In genomic region chr7:153370092-153370491, GRCh38 we compare ENCODE assay signal across 31 cellular contexts.
"Had no signal": no experiment of that assay in that cellular context is flagged by ENCODE, and none has a peak within 500 bp of the region (broad histone marks: within the 10 kb centered on the region; RNA-seq: fewer than 3 reads in every experiment).

No MANE protein-coding gene starts in this region.

- H3K4me1 Mint-ChIP-seq: activated naive CD8-positive, alpha-beta T cell treated with anti-CD3 and anti-CD28 coated beads for 36 hours; brain; immature natural killer cell; mesothelial cell of epicardium; naive B cell; nephron progenitor cell had no signal

- H3K9ac ChIP-seq: parathyroid adenoma had no signal

- ATAC-seq: activated CD4-positive, CD25-positive, alpha-beta regulatory T cell treated with anti-CD3 and anti-CD28 coated beads, Interleukin-2, amount 50 U/mL, for 24 hours; esophagus mucosa; heart left ventricle; left colon; right cardiac atrium; stimulated activated naive CD8-positive, alpha-beta T cell treated with anti-CD3 and anti-CD28 coated beads, Interleukin-15, Interleukin-2, amounts not matched to agents 100 U/mL and 50 U/mL, for 24 hours had no signal

- DNase-seq: activated CD4-positive, alpha-beta T cell treated with anti-CD3 and anti-CD28 coated beads for 48 hours; activated CD4-positive, alpha-beta T cell treated with anti-CD3 and anti-CD28 coated beads, Interleukin-2, amount 50 U/mL, for 48 hours; activated CD8-positive, alpha-beta memory T cell treated with anti-CD3 and anti-CD28 coated beads for 24 hours; activated effector memory CD4-positive, alpha-beta T cell treated with anti-CD3 and anti-CD28 coated beads, Interleukin-2, amount 50 U/mL, for 16 hours; activated naive CD4-positive, alpha-beta T cell treated with anti-CD3 and anti-CD28 coated beads for 36 hours; activated naive CD8-positive, alpha-beta T cell treated with anti-CD3 and anti-CD28 coated beads for 36 hours; adrenal gland; cortex of kidney; foreskin fibroblast; heart left ventricle; hypothalamus; immature natural killer cell; kidney; left colon; mammary epithelial cell; naive B cell; nephron progenitor cell; nucleus accumbens; right cardiac atrium; spleen; stimulated activated naive CD8-positive, alpha-beta T cell treated with anti-CD3 and anti-CD28 coated beads, Interleukin-15, Interleukin-2, amounts not matched to agents 100 U/mL and 50 U/mL, for 24 hours; uterus had no signal

- H3K36me3 Mint-ChIP-seq: brain, immature natural killer cell, type B pancreatic cell had no signal

- H3K79me2 ChIP-seq: parathyroid adenoma had no signal

- H3K4me3 ChIP-seq: adrenal gland, ascending aorta, cardiac muscle cell, heart left ventricle, spleen, uterus had no signal

- H3K27me3 Mint-ChIP-seq: activated naive CD8-positive, alpha-beta T cell treated with anti-CD3 and anti-CD28 coated beads for 36 hours; brain; naive B cell; type B pancreatic cell had no signal

- H3K36me3 ChIP-seq: adrenal gland, ascending aorta, cardiac muscle cell, heart left ventricle, spleen had no signal

- H2AFZ ChIP-seq: parathyroid adenoma had no signal

- H3K27ac ChIP-seq: adrenal gland, ascending aorta, cardiac muscle cell, heart left ventricle, parathyroid adenoma, spleen, uterus, VCaP had no signal

- H3K27me3 ChIP-seq: adrenal gland, ascending aorta, cardiac muscle cell, heart left ventricle, spleen, uterus had no signal

- H3K4me3 Mint-ChIP-seq: activated naive CD4-positive, alpha-beta T cell treated with anti-CD3 and anti-CD28 coated beads for 36 hours; activated naive CD8-positive, alpha-beta T cell treated with anti-CD3 and anti-CD28 coated beads for 36 hours; brain; immature natural killer cell; mesothelial cell of epicardium; naive B cell; nephron progenitor cell; type B pancreatic cell had no signal

- H3K27ac Mint-ChIP-seq: activated naive CD4-positive, alpha-beta T cell treated with anti-CD3 and anti-CD28 coated beads for 36 hours; activated naive CD8-positive, alpha-beta T cell treated with anti-CD3 and anti-CD28 coated beads for 36 hours; brain; immature natural killer cell; mesothelial cell of epicardium; naive B cell; nephron progenitor cell; type B pancreatic cell had no signal

- H3K9me3 ChIP-seq: adrenal gland, uterus had no signal

- H3K4me1 ChIP-seq: adrenal gland, ascending aorta, heart left ventricle, parathyroid adenoma, spleen, uterus had no signal
